In the genomic region with DNA sequence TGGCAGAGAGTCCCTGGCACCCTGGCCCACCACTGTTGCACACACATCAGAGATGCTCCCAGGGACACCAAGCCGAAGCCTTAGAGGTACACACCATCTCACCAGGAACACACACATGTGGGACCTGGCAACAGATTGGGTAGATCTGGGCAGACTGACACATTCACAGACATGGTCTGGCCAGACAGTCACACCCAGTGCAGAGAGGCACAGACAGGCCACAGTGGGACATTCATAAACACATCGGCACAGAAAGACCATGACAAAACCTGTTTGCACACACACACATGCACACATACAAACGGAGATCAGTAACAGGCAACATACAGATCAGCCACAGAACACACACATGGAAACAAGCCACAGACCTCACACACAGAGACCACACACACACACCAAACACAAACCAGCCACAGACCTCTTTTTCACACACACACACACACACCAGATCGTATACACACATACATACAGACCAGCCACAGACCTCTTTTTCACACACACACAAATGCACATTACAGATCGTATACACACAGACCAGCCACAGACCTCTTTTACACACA, we compare ENCODE assay signal across 8 cellular contexts. TPM values are rescaled to one million over a fixed set of nuclear protein-coding genes. Genes with fewer than 3 reads are reported as not detected.
DNase-seq lines count a peak whose midpoint lies in the region; ATAC-seq and TF ChIP-seq lines count a peak whose summit lies in the region.

No MANE protein-coding gene starts in this region.

- H3K4me3 ChIP-seq in thoracic aorta, result no peak overlapping the region

- no peak overlapping the region for H3K4me3 Mint-ChIP-seq in activated T-cell treated with anti-CD3 and anti-CD28 coated beads, Interleukin-2, amount 50 U/mL, for 24 hours
- no peak overlapping the region for H3K4me3 Mint-ChIP-seq in activated CD8-positive, alpha-beta memory T cell treated with anti-CD3 and anti-CD28 coated beads, Interleukin-2, amount 10 ng/mL, durations not matched to agents 7 days and 5 days

- peak overlapping the region; percentile 99 to 100 for H3K27ac ChIP-seq in thoracic aorta

- no peaks in the 10 kb centered on the region for H3K27me3 ChIP-seq in thoracic aorta (replicated peaks; ENCODE audit: insufficient read depth)

- no peak for TF ChIP-seq CTCF in thoracic aorta (IDR thresholded peaks at IDR 0.05)

- CTCF ChIA-PET in activated CD8-positive, alpha-beta memory T cell treated with anti-CD3 and anti-CD28 coated beads, Interleukin-2, amount 10 ng/mL, durations not matched to agents 7 days and 5 days (lab: Charles Lee), result interaction anchor here (1.0 to 4.7 kb wide), 3 partner anchors 8 to 19 kb away, joined by 3 to 62 read pairs (median 19); partner anchors contain the start of gene HOOK2

- no peak overlapping the region for H3K27ac Mint-ChIP-seq in activated T-cell treated with anti-CD3 and anti-CD28 coated beads, Interleukin-2, amount 50 U/mL, for 24 hours
- no peak overlapping the region for H3K27ac Mint-ChIP-seq in activated CD8-positive, alpha-beta memory T cell treated with anti-CD3 and anti-CD28 coated beads, Interleukin-2, amount 10 ng/mL, durations not matched to agents 7 days and 5 days

- peak; percentile 51 for DNase-seq in activated T-cell treated with anti-CD3 and anti-CD28 coated beads, Interleukin-2, amount 50 U/mL, for 24 hours
- DNase-seq in activated T-cell treated with anti-CD3 and anti-CD28 coated beads for 4 hours (no peak), kidney tubule cell (ENCODE audit: low spot score) (peak; percentile 24), thoracic aorta (ENCODE audit: low spot score) (no peak), cerebellar nuclear complex (lab: John Stamatoyannopoulos, UW) (no peak), NCI-H345 (lab: John Stamatoyannopoulos, UW) (no peak), SKM-1 (lab: John Stamatoyannopoulos, UW; ENCODE audit: unreplicated experiment) (no peak)
- peak; percentile 80 for DNase-seq in activated CD8-positive, alpha-beta memory T cell treated with anti-CD3 and anti-CD28 coated beads, Interleukin-2, amount 10 ng/mL, durations not matched to agents 7 days and 5 days

- peak; percentile 2 for ATAC-seq in activated CD8-positive, alpha-beta memory T cell treated with anti-CD3 and anti-CD28 coated beads, Interleukin-2, amount 10 ng/mL, durations not matched to agents 7 days and 5 days
- no peak for ATAC-seq in thoracic aorta (ENCODE audit: insufficient number of reproducible peaks, low FRiP score, low read depth)

- peaks cover 53 to 76% of the 10 kb centered on the region in 2 donors for H3K4me1 ChIP-seq in thoracic aorta (ENCODE audit: control insufficient read depth in 1 of 2, low read depth in 2 of 2)

- no peaks in the 10 kb centered on the region for H3K9me3 Mint-ChIP-seq in activated T-cell treated with anti-CD3 and anti-CD28 coated beads, Interleukin-2, amount 50 U/mL, for 24 hours
- H3K9me3 Mint-ChIP-seq in activated CD8-positive, alpha-beta memory T cell treated with anti-CD3 and anti-CD28 coated beads, Interleukin-2, amount 10 ng/mL, durations not matched to agents 7 days and 5 days (ENCODE audit: low read depth), result no peaks in the 10 kb centered on the region

- no peaks in the 10 kb centered on the region for H3K9me3 ChIP-seq in thoracic aorta

- H3K27me3 Mint-ChIP-seq in activated T-cell treated with anti-CD3 and anti-CD28 coated beads, Interleukin-2, amount 50 U/mL, for 24 hours, result no peaks in the 10 kb centered on the region
- no peaks in the 10 kb centered on the region for H3K27me3 Mint-ChIP-seq in activated CD8-positive, alpha-beta memory T cell treated with anti-CD3 and anti-CD28 coated beads, Interleukin-2, amount 10 ng/mL, durations not matched to agents 7 days and 5 days

- H3K4me1 Mint-ChIP-seq in activated T-cell treated with anti-CD3 and anti-CD28 coated beads, Interleukin-2, amount 50 U/mL, for 24 hours (ENCODE audit: low read depth), result peaks cover 32% of the 10 kb centered on the region
- H3K4me1 Mint-ChIP-seq in activated CD8-positive, alpha-beta memory T cell treated with anti-CD3 and anti-CD28 coated beads, Interleukin-2, amount 10 ng/mL, durations not matched to agents 7 days and 5 days, result peaks cover 30% of the 10 kb centered on the region

- no peaks in the 10 kb centered on the region for H3K36me3 ChIP-seq in thoracic aorta

- H3K36me3 Mint-ChIP-seq in activated T-cell treated with anti-CD3 and anti-CD28 coated beads, Interleukin-2, amount 50 U/mL, for 24 hours (ENCODE audit: low read depth), result no peaks in the 10 kb centered on the region
- peaks cover 1% of the 10 kb centered on the region for H3K36me3 Mint-ChIP-seq in activated CD8-positive, alpha-beta memory T cell treated with anti-CD3 and anti-CD28 coated beads, Interleukin-2, amount 10 ng/mL, durations not matched to agents 7 days and 5 days

RNA-seq across cellular contexts. Expression of gene JUNB, which starts 6.3 kb away (rescaled TPM):
- total RNA-seq in activated CD8-positive, alpha-beta memory T cell treated with anti-CD3 and anti-CD28 coated beads, Interleukin-2, amount 10 ng/mL, durations not matched to agents 7 days and 5 days, result 100 to 1,000 TPM; 142 to 191 TPM
- total RNA-seq in thoracic aorta, result 1,000 to 10,000 TPM in 1 of 2 donors, 100 to 1,000 TPM in 1; 698 to 2,087 TPM

RNA-seq across cellular contexts. Expression of gene HOOK2, which starts 9.6 kb away (rescaled TPM):
- 10 to 100 TPM; 16.6 to 18.2 TPM for total RNA-seq in activated CD8-positive, alpha-beta memory T cell treated with anti-CD3 and anti-CD28 coated beads, Interleukin-2, amount 10 ng/mL, durations not matched to agents 7 days and 5 days
- total RNA-seq in thoracic aorta, result 100 to 1,000 TPM in 1 of 2 donors, 10 to 100 TPM in 1; 22.6 to 102 TPM

RNA-seq across cellular contexts. Expression of gene PRDX2, which starts 16.6 kb away (rescaled TPM):
- 100 to 1,000 TPM; 168 to 218 TPM for total RNA-seq in activated CD8-positive, alpha-beta memory T cell treated with anti-CD3 and anti-CD28 coated beads, Interleukin-2, amount 10 ng/mL, durations not matched to agents 7 days and 5 days
- total RNA-seq in thoracic aorta, result 100 to 1,000 TPM; 107 to 235 TPM

RNA-seq across cellular contexts. Expression of gene THSD8, which starts 16.9 kb away (rescaled TPM):
- 10 to 100 TPM; 27.9 to 29.8 TPM for total RNA-seq in activated CD8-positive, alpha-beta memory T cell treated with anti-CD3 and anti-CD28 coated beads, Interleukin-2, amount 10 ng/mL, durations not matched to agents 7 days and 5 days
- total RNA-seq in thoracic aorta, result not detected

RNA-seq across cellular contexts. Expression of gene RNASEH2A, which starts 21.4 kb away (rescaled TPM):
- total RNA-seq in activated CD8-positive, alpha-beta memory T cell treated with anti-CD3 and anti-CD28 coated beads, Interleukin-2, amount 10 ng/mL, durations not matched to agents 7 days and 5 days, result 10 to 100 TPM; 53.4 to 58.8 TPM
- 1 to 10 TPM; 3.0 to 7.9 TPM for total RNA-seq in thoracic aorta

Comparison
In these comparisons a context has a peak if more than half of its experiments do, and no peak if none do; other contexts are left out.
1. DNase-seq: peak in activated T-cell treated with anti-CD3 and anti-CD28 coated beads, Interleukin-2, amount 50 U/mL, for 24 hours (single experiment), activated CD8-positive, alpha-beta memory T cell treated with anti-CD3 and anti-CD28 coated beads, Interleukin-2, amount 10 ng/mL, durations not matched to agents 7 days and 5 days (single experiment) and kidney tubule cell (single experiment); none in activated T-cell treated with anti-CD3 and anti-CD28 coated beads for 4 hours (single experiment), thoracic aorta (single experiment), cerebellar nuclear complex (0 of 2), NCI-H345 (single experiment) and SKM-1 (single experiment).